ENCODE assay signal across 1 cellular context in the genomic region with DNA sequence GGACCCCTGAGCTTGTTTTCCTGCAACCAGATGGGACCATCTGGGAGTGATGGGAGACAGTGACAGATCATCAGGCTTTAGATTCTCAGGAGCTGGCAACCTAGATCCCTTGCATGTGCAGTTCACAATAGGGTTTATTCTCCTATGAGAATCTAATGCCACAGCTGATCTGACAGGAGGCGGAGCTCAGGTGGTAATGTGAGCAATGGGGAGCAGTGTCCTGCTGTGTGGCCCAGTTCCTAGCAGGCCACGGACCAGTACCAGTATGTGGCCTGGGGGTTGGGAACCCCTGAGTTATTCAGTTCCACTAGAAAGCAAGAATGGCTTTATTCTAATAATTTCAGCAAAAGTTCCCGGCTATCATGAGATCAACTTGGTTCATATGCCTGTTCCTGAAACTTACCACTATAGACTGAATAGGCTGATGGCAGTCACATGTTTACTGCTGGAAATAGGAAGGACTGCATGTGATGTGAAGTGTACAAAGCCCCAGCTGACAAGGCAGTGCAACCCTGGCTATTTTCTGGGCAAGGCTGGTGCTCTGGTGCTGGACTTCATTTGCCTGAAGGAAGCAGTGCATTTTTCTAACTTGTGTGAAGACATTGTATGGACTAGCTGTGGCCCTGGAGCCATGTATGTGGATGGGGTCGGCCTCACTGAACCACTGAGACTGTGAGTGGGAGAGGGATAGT.
TF ChIP-seq lines count a peak whose summit lies in the region.

No MANE protein-coding gene starts in this region.

TF ChIP-seq in H1, 55 proteins besides CTCF, POLR2A, EP300 and RAD21 (continued from another document):
- no peak for TF ChIP-seq CHD2 (IDR thresholded peaks at IDR 0.05; ENCODE audit: low read length)
- TF ChIP-seq GABPA (IDR thresholded peaks at IDR 0.05; ENCODE audit: borderline replicate concordance, insufficient read depth, low read length), result no peak
- TF ChIP-seq SIN3A (conservative IDR thresholded peaks at IDR 0.05 in 1 of 2, IDR thresholded peaks at IDR 0.05 in 1 of 2; ENCODE audit: low read depth in 1 of 2, low read length in 2 of 2), result no peak
